In genomic region chr1:183550915-183551314, GRCh38 we compare ENCODE assay signal across 24 cellular contexts. TPM values are rescaled to one million over a fixed set of nuclear protein-coding genes. Genes with fewer than 3 reads are reported as not detected.
DNase-seq lines count a peak whose midpoint lies in the region; ATAC-seq, FAIRE-seq and TF ChIP-seq lines count a peak whose summit lies in the region.
"Had no signal": no experiment of that assay in that cellular context is flagged by ENCODE, and none has a peak within 500 bp of the region (broad histone marks: within the 10 kb centered on the region; RNA-seq: fewer than 3 reads in every experiment).

No MANE protein-coding gene starts in this region.

- no peak overlapping the region for H3K23ac ChIP-seq in trophoblast cell (ENCODE audit: low read length)

- 50% methylated on average over 3 of the region's 3 CpGs for WGBS in K562 (ENCODE audit: insufficient coverage, low coverage, missing lambda C conversion rate)
- WGBS in stomach, 5 donors = 46 to 56% (median 50%) methylated on average over 3 of the region's 3 CpGs
- WGBS in trophoblast cell (ENCODE audit: extremely low coverage, insufficient coverage, insufficient read length) = no CpG with 5 or more reads among the region's 3 CpGs

- TF ChIP-seq EP300 in K562 (IDR thresholded peaks at IDR 0.05; ENCODE audit: low read length) = no peak
- TF ChIP-seq EP300 in stomach (IDR thresholded peaks at IDR 0.05) = no peak

- TF ChIP-seq POLR2A in K562 (conservative IDR thresholded peaks at IDR 0.05) = no peak
- no peak for TF ChIP-seq POLR2A in stomach (IDR thresholded peaks at IDR 0.05)

- H4K12ac ChIP-seq in trophoblast cell (ENCODE audit: low read depth, low read length) = no peak overlapping the region

- peak overlapping the region; percentile 7 for H3K27ac Mint-ChIP-seq in activated naive CD4-positive, alpha-beta T cell treated with anti-CD3 and anti-CD28 coated beads for 36 hours
- H3K27ac Mint-ChIP-seq in activated naive CD4-positive, alpha-beta T cell treated with anti-CD3 and anti-CD28 coated beads, Interleukin-2, amount 50 U/mL, for 72 hours = peak overlapping the region in 1 of 2 donors; percentile 1
- peak overlapping the region; percentile 42 for H3K27ac Mint-ChIP-seq in stimulated activated effector memory CD8-positive, alpha-beta T cell treated with anti-CD3 and anti-CD28 coated beads, Interleukin-12 subunit alpha, Interleukin-12 subunit beta, amount 100 ng/mL, for 72 hours
- H3K27ac Mint-ChIP-seq: neural progenitor cell had no signal

- peaks cover 2% of the 10 kb centered on the region for H3K4me1 Mint-ChIP-seq in activated naive CD4-positive, alpha-beta T cell treated with anti-CD3 and anti-CD28 coated beads for 36 hours (ENCODE audit: low read depth)
- no peaks in the 10 kb centered on the region for H3K4me1 Mint-ChIP-seq in stimulated activated effector memory CD8-positive, alpha-beta T cell treated with anti-CD3 and anti-CD28 coated beads, Interleukin-12 subunit alpha, Interleukin-12 subunit beta, amount 100 ng/mL, for 72 hours
- H3K4me1 Mint-ChIP-seq: CD8-positive, alpha-beta memory T cell had no signal

- H3K27me3 Mint-ChIP-seq in activated naive CD4-positive, alpha-beta T cell treated with anti-CD3 and anti-CD28 coated beads for 36 hours (ENCODE audit: low read depth) = no peaks in the 10 kb centered on the region
- H3K27me3 Mint-ChIP-seq: CD8-positive, alpha-beta memory T cell had no signal

- H3K4me1 ChIP-seq in K562 (replicated peaks in 1 of 2; ENCODE audit: control insufficient read depth in 2 of 2, insufficient read depth in 2 of 2, low read length in 2 of 2) (peaks cover 6 to 12% of the 10 kb centered on the region in 2 experiments; a peak in 4 of 5 replicates), stomach (no peaks in the 10 kb centered on the region), trophoblast cell (ENCODE audit: control insufficient read depth in 1 of 2, insufficient read depth in 2 of 2, low read length in 2 of 2) (no peaks in the 10 kb centered on the region)
- H3K4me1 ChIP-seq: body of pancreas, Peyer's patch, sigmoid colon, SJSA1 had no signal

- H3K9me3 ChIP-seq in K562 (replicated peaks; ENCODE audit: control insufficient read depth, insufficient read depth, low read depth, low read length) = no peaks in the 10 kb centered on the region
- H3K9me3 ChIP-seq in stomach = no peaks in the 10 kb centered on the region
- no peaks in the 10 kb centered on the region for H3K9me3 ChIP-seq in trophoblast cell (ENCODE audit: insufficient read depth, low read depth, low read length)
- H3K9me3 ChIP-seq: body of pancreas, lower lobe of right lung, Peyer's patch, sigmoid colon, SJSA1 had no signal

- no peak overlapping the region for H3K4me3 ChIP-seq in K562
- no peak overlapping the region for H3K4me3 ChIP-seq in stomach
- no peak overlapping the region for H3K4me3 ChIP-seq in trophoblast cell (ENCODE audit: low read depth, low read length)
- H3K4me3 ChIP-seq: body of pancreas, GM23248, lower lobe of right lung, neural progenitor cell, Peyer's patch, sigmoid colon, SJSA1 had no signal

- H3K18ac ChIP-seq in trophoblast cell (ENCODE audit: low read length) = no peak overlapping the region

- intact Hi-C loops in activated naive CD4-positive, alpha-beta T cell treated with anti-CD3 and anti-CD28 coated beads for 36 hours (cut with micrococcal nuclease) = no loop called here
- intact Hi-C loops in K562 (cut with micrococcal nuclease) = no loop called here
- intact Hi-C loops in stomach (cut with DNase I; ENCODE audit: low total_unique reads) = no loop called here

- H3K79me2 ChIP-seq in K562 (ENCODE audit: control insufficient read depth, insufficient read depth, low read length) = no peaks in the 10 kb centered on the region
- H3K79me2 ChIP-seq in trophoblast cell (ENCODE audit: control insufficient read depth, insufficient read depth, low read length, poor library complexity) = no peaks in the 10 kb centered on the region

- no peak for ATAC-seq in activated naive CD4-positive, alpha-beta T cell treated with anti-CD3 and anti-CD28 coated beads, Interleukin-2, amount 50 U/mL, for 72 hours
- ATAC-seq in K562 = no peak
- no peak for ATAC-seq in stimulated activated effector memory CD8-positive, alpha-beta T cell treated with anti-CD3 and anti-CD28 coated beads, Interleukin-12 subunit alpha, Interleukin-12 subunit beta, amount 100 ng/mL, for 72 hours
- ATAC-seq: body of pancreas, lower lobe of right lung had no signal

- no peak overlapping the region for H2AFZ ChIP-seq in K562 (ENCODE audit: low read depth, low read length)
- H2AFZ ChIP-seq in trophoblast cell (ENCODE audit: insufficient read depth, low read length, poor library complexity) = no peak overlapping the region
- H2AFZ ChIP-seq: GM23248, neural progenitor cell had no signal

- POLR2A ChIA-PET in K562 (lab: Yijun Ruan, JAX) = no interaction called here

- H2BK5ac ChIP-seq in trophoblast cell (ENCODE audit: low read depth, low read length, poor library complexity) = no peak overlapping the region

- H4K8ac ChIP-seq in trophoblast cell (ENCODE audit: low read depth, low read length) = no peak overlapping the region

- no peak overlapping the region for H3K4me3 Mint-ChIP-seq in activated naive CD4-positive, alpha-beta T cell treated with anti-CD3 and anti-CD28 coated beads for 36 hours
- no peak overlapping the region for H3K4me3 Mint-ChIP-seq in stimulated activated effector memory CD8-positive, alpha-beta T cell treated with anti-CD3 and anti-CD28 coated beads, Interleukin-12 subunit alpha, Interleukin-12 subunit beta, amount 100 ng/mL, for 72 hours
- H3K4me3 Mint-ChIP-seq: CD8-positive, alpha-beta memory T cell; neural progenitor cell had no signal

- H3K27ac ChIP-seq in K562 (ENCODE audit: extremely low read depth, low read depth, low read length) (no peak overlapping the region), stomach (no peak overlapping the region), trophoblast cell (ENCODE audit: low read depth, low read length) (no peak overlapping the region)
- H3K27ac ChIP-seq: body of pancreas, GM23248, lower lobe of right lung, neural progenitor cell, Peyer's patch, sigmoid colon, SJSA1 had no signal

- H3K9me1 ChIP-seq in K562 (ENCODE audit: control insufficient read depth, insufficient read depth, low read length) = peaks cover 6% of the 10 kb centered on the region

- no peaks in the 10 kb centered on the region for H3K79me1 ChIP-seq in trophoblast cell (ENCODE audit: low read length)

- H2BK12ac ChIP-seq in trophoblast cell (ENCODE audit: low read length) = no peak overlapping the region

- CTCF ChIA-PET in activated naive CD4-positive, alpha-beta T cell treated with anti-CD3 and anti-CD28 coated beads for 36 hours (lab: Charles Lee) = no interaction called here
- CTCF ChIA-PET in K562 (lab: Yijun Ruan, JAX; ENCODE audit: low intra/inter-chr PET ratio) = no interaction called here

- no peak overlapping the region for H3K4ac ChIP-seq in trophoblast cell (ENCODE audit: low read depth, low read length)

- H3K36me3 ChIP-seq in K562 (ENCODE audit: control insufficient read depth, insufficient read depth, low read length) (peaks cover 91% of the 10 kb centered on the region), stomach (peaks cover 51 to 99% (median 93%) of the 10 kb centered on the region in 4 donors), trophoblast cell (ENCODE audit: control insufficient read depth in 1 of 2, insufficient read depth in 2 of 2, low read length in 2 of 2) (peaks cover 25 to 57% of the 10 kb centered on the region in 2 experiments)

- H3K27me3 ChIP-seq in K562 (ENCODE audit: control insufficient read depth in 2 of 2, insufficient read depth in 2 of 2, low read length in 2 of 2) (no peaks in the 10 kb centered on the region), stomach (no peaks in the 10 kb centered on the region), trophoblast cell (ENCODE audit: insufficient read depth, low read length) (no peaks in the 10 kb centered on the region)
- H3K27me3 ChIP-seq: body of pancreas, neural progenitor cell, Peyer's patch, sigmoid colon, SJSA1 had no signal

- no peak for TF ChIP-seq RAD21 in K562 (CRISPR knock-in tag; conservative IDR thresholded peaks at IDR 0.05 in 1 of 2, IDR thresholded peaks at IDR 0.05 in 1 of 2)

- no peak overlapping the region for H2AK5ac ChIP-seq in trophoblast cell (ENCODE audit: low read length)

- no peak for FAIRE-seq in K562 (lab: Jason Lieb, UNC)
- FAIRE-seq: colon, HTR-8/SVneo, kidney had no signal

- no peak overlapping the region for H3K14ac ChIP-seq in trophoblast cell (ENCODE audit: low read length)

- no peak for DNase-seq in activated naive CD4-positive, alpha-beta T cell treated with anti-CD3 and anti-CD28 coated beads for 36 hours
- no peak for DNase-seq in activated naive CD4-positive, alpha-beta T cell treated with anti-CD3 and anti-CD28 coated beads, Interleukin-2, amount 50 U/mL, for 72 hours (ENCODE audit: low spot score in 2 of 2)
- peak; percentile 0 for DNase-seq in NCI-H146 treated with DMSO at 0.1 percent for 48 hours (lab: John Stamatoyannopoulos, UW; ENCODE audit: unreplicated experiment)
- DNase-seq in K562 (ENCODE audit: extremely low read depth in 1 of 4, low spot score in 3 of 4) = no peak
- DNase-seq in stimulated activated effector memory CD8-positive, alpha-beta T cell treated with anti-CD3 and anti-CD28 coated beads, Interleukin-12 subunit alpha, Interleukin-12 subunit beta, amount 100 ng/mL, for 72 hours (ENCODE audit: low spot score in 2 of 2) = no peak
- no peak for DNase-seq in stomach
- DNase-seq in trophoblast cell = no peak
- DNase-seq: activated CD4-positive, alpha-beta T cell treated with anti-CD3 and anti-CD28 coated beads, Interleukin-2, amount 50 U/mL, for 1 hour; CD8-positive, alpha-beta memory T cell; DND-41; GM23248; kidney; lower lobe of right lung; MV-4-11; NCI-H187; NCI-H345; Peyer's patch; sigmoid colon; T-helper 2 cell had no signal

- peaks cover 25% of the 10 kb centered on the region for H3K36me3 Mint-ChIP-seq in activated naive CD4-positive, alpha-beta T cell treated with anti-CD3 and anti-CD28 coated beads for 36 hours (ENCODE audit: low read depth)
- peaks cover 6 to 7% of the 10 kb centered on the region in 2 donors for H3K36me3 Mint-ChIP-seq in activated naive CD4-positive, alpha-beta T cell treated with anti-CD3 and anti-CD28 coated beads, Interleukin-2, amount 50 U/mL, for 72 hours
- peaks cover 93% of the 10 kb centered on the region for H3K36me3 Mint-ChIP-seq in stimulated activated effector memory CD8-positive, alpha-beta T cell treated with anti-CD3 and anti-CD28 coated beads, Interleukin-12 subunit alpha, Interleukin-12 subunit beta, amount 100 ng/mL, for 72 hours

- in situ Hi-C loops in K562 (cut with MboI) = no loop called here

- peaks cover 7% of the 10 kb centered on the region; the same call in 1 of the 2 replicates for H4K20me1 ChIP-seq in K562 (replicated peaks; ENCODE audit: control insufficient read depth, insufficient read depth, low read length)

- no peaks in the 10 kb centered on the region for H3K9me3 Mint-ChIP-seq in activated naive CD4-positive, alpha-beta T cell treated with anti-CD3 and anti-CD28 coated beads for 36 hours
- no peaks in the 10 kb centered on the region for H3K9me3 Mint-ChIP-seq in activated naive CD4-positive, alpha-beta T cell treated with anti-CD3 and anti-CD28 coated beads, Interleukin-2, amount 50 U/mL, for 72 hours
- no peaks in the 10 kb centered on the region for H3K9me3 Mint-ChIP-seq in stimulated activated effector memory CD8-positive, alpha-beta T cell treated with anti-CD3 and anti-CD28 coated beads, Interleukin-12 subunit alpha, Interleukin-12 subunit beta, amount 100 ng/mL, for 72 hours
- H3K9me3 Mint-ChIP-seq: CD8-positive, alpha-beta memory T cell; neural progenitor cell had no signal

- BruUV-seq in K562 (replicated peaks; lab: Mats Ljungman, UMichigan) = no TSS peak

- H3K9ac ChIP-seq in K562 (ENCODE audit: insufficient read depth in 1 of 2, low read depth in 2 of 2, low read length in 2 of 2) (no peak overlapping the region), trophoblast cell (ENCODE audit: low read length) (no peak overlapping the region)
- H3K9ac ChIP-seq: GM23248, neural progenitor cell had no signal

- no peak for TF ChIP-seq CTCF in K562 (IDR thresholded peaks at IDR 0.05 in 2 of 3, conservative IDR thresholded peaks at IDR 0.05 in 1 of 3; ENCODE audit: insufficient read depth in 2 of 3, low read depth in 1 of 3, low read length in 3 of 3)
- no peak for TF ChIP-seq CTCF in stomach (IDR thresholded peaks at IDR 0.05)

- H4K91ac ChIP-seq in trophoblast cell (ENCODE audit: low read depth, low read length) = no peak overlapping the region

- no peak overlapping the region for H2BK120ac ChIP-seq in trophoblast cell (ENCODE audit: insufficient read depth, low read length, poor library complexity)

- H3K4me2 ChIP-seq in K562 (ENCODE audit: insufficient read depth, low read length) (no peak overlapping the region), trophoblast cell (ENCODE audit: low read length) (no peak overlapping the region)
- H3K4me2 ChIP-seq: neural progenitor cell had no signal

RNA-seq across cellular contexts. Expression of gene NCF2, which starts 39.3 kb away (rescaled TPM):
- 10 to 100 TPM; 14.0 to 14.3 TPM for total RNA-seq in activated naive CD4-positive, alpha-beta T cell treated with anti-CD3 and anti-CD28 coated beads for 36 hours
- 1 to 10 TPM; 4.3 to 9.1 TPM for total RNA-seq in activated naive CD4-positive, alpha-beta T cell treated with anti-CD3 and anti-CD28 coated beads, Interleukin-2, amount 50 U/mL, for 72 hours
- 0.16 TPM in 1 of 2 replicates, not detected in the other for total RNA-seq in K562 (2011; cell fraction: chromatin; rRNA removed; ENCODE audit: low replicate concordance)
- not detected in 2 replicates for total RNA-seq in K562 (2011; cell fraction: nucleolus; rRNA removed)
- not detected in 2 replicates for total RNA-seq in K562 (2011; cell fraction: nucleoplasm; rRNA removed)
- total RNA-seq in K562 (2014; rRNA removed) = 0.18 TPM in 1 of 2 replicates, not detected in the other
- 0.07 and 0.19 TPM in 2 replicates for total RNA-seq in K562 (2014; rRNA removed; fragmentation: Illumina TruSeq; extraction: Trizol)
- total RNA-seq in K562 (2015; rRNA removed; fragmentation: Illumina TruSeq; extraction: Trizol) = 0.49 and 0.54 TPM in 2 replicates
- total RNA-seq in K562 (2021) = 0.38 and 0.42 TPM in 2 replicates
- polyA plus RNA-seq in K562 (2011; rRNA removed) = 0.26 TPM in 1 of 2 replicates, not detected in the other
- polyA plus RNA-seq in K562 (2011; cell fraction: cytosol; rRNA removed) = 0.12 TPM in 1 of 2 replicates, not detected in the other
- polyA plus RNA-seq in K562 (2011; cell fraction: nucleus; rRNA removed) = not detected in 2 replicates
- polyA plus RNA-seq in K562 (2012) = 0.17 and 0.42 TPM in 2 replicates
- polyA plus RNA-seq in K562 (2014; fragmentation: Illumina TruSeq; extraction: Trizol) = 0.07 TPM in 1 of 2 replicates, not detected in the other
- under 1 TPM in 1 of 2 experiments, not detected in 1; 0.10 TPM for polyA plus RNA-seq in K562 (2014; fragmentation: Nextera tagmentation; extraction: Ambion mirVana)
- 0.15 TPM in 1 of 2 replicates, not detected in the other for polyA plus RNA-seq in K562 (2014; rRNA removed)
- polyA minus RNA-seq in K562 (2011; rRNA and poly(A)+ RNA removed) = not detected in 2 replicates
- polyA minus RNA-seq in K562 (2011; cell fraction: cytosol; rRNA and poly(A)+ RNA removed) = not detected in 2 replicates
- polyA minus RNA-seq in K562 (2011; cell fraction: nucleus; rRNA and poly(A)+ RNA removed) = not detected in 2 replicates
- 10 to 100 TPM in 1 of 5 donors, 1 to 10 TPM in 3, under 1 TPM in 1; 0.29 to 30.4 (median 6.4) TPM for total RNA-seq in stomach
- 1 to 10 TPM; 3.1 to 10.0 (median 6.0) TPM for polyA plus RNA-seq in stomach
- polyA plus RNA-seq in trophoblast cell (2013) = 3.5 and 3.8 TPM in 2 replicates
- total RNA-seq: GM23248 had no signal
